8 cellular contexts compared by ENCODE assay signal in the genomic region with DNA sequence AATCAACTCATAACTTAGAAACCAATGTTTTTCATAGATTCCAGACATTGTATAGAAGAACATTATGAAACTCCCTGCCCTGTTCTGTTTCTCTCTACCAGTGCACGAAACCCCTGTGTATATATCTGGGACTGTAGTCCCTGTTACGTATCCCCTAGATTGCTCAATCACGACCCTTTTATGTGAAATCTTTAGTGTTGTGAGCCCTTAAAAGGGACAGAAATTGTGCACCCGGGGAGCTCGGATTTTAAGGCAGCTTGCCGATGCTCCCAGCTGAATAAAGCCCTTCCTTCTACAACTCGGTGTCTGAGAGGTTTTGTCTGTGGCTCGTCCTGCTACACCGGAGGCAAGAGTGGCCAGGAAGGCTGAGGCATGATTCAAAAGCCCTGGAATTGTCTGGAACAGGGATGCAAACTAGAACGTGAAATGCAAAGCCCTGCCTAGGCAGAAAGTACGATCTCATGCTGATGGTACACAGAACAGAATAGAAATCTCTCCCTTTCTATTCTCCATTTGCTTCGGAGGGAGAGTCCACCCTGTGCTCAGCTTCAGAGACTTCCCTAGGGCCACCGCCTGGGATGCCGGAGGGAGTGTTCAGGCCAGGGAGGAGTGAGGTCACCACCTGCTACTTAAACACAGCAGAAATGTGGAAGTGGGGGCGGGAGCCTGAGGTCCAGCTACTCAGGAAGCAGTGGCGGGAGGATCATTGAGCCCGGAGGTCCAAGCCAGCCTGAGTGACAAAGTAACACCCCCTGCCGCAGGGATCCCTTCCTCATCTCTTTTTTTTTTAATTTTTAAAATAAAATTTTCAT. TPM values are rescaled to one million over a fixed set of nuclear protein-coding genes. Genes with fewer than 3 reads are reported as not detected.
A peak's percentile ranks its signal among the peaks of the same experiment; 100 is the strongest.
DNase-seq lines count a peak whose midpoint lies in the region; ATAC-seq, FAIRE-seq and TF ChIP-seq lines count a peak whose summit lies in the region.

No MANE protein-coding gene starts in this region.

- in situ Hi-C loops in HAP-1 (cut with MboI; ENCODE audit: low sequenced_read_pairs), result no loop called here

- H3K27me3 ChIP-seq in HAP-1 (ENCODE audit: low read depth), result no peaks in the 10 kb centered on the region

- intact Hi-C loops in Right ventricle myocardium superior (cut with DNase I) (no loop called here), posterior vena cava (cut with DNase I) (no loop called here)

- H3K36me3 ChIP-seq in HAP-1 (replicated peaks), result peaks cover 10% of the 10 kb centered on the region

- H3K9me3 ChIP-seq in HAP-1, result no peaks in the 10 kb centered on the region

- peak overlapping the region; percentile 61 for H3K4me3 ChIP-seq in HAP-1
- peak overlapping the region; percentile 78 for H3K4me3 ChIP-seq in WI38 (ENCODE audit: low read depth, low read length)

- no peak for FAIRE-seq in GM12892 (lab: Jason Lieb, UNC)

- no peak for TF ChIP-seq POLR2A in GM12892 (IDR thresholded peaks at IDR 0.05; ENCODE audit: low read depth, low read length)

- ATAC-seq in Right ventricle myocardium superior (ENCODE audit: poor library complexity), result peak; percentile 54

- peak; percentile 13 for DNase-seq in A172 (ENCODE audit: low spot score)
- no peak for DNase-seq in HAP-1 (ENCODE audit: low spot score in 2 of 2)
- DNase-seq in Right ventricle myocardium superior, result peak; percentile 72
- DNase-seq in posterior vena cava (ENCODE audit: low spot score), result peak; percentile 85
- no peak for DNase-seq in H4 (ENCODE audit: low spot score)
- DNase-seq in GM12892 (ENCODE audit: insufficient read length), result no peak
- no peak for DNase-seq in foreskin melanocyte

- no peak for TF ChIP-seq CTCF in WI38 (IDR thresholded peaks at IDR 0.05; ENCODE audit: low read depth, low read length)

- H3K4me1 ChIP-seq in HAP-1, result no peaks in the 10 kb centered on the region

RNA-seq across cellular contexts. Expression of a gene that starts 0.8 kb away (rescaled TPM):
- 6.6 and 7.8 TPM in 2 replicates for total RNA-seq in A172 (2014; rRNA removed; shearing (Covaris generic))
- total RNA-seq in Right ventricle myocardium superior (1.7 TPM), posterior vena cava (1 to 10 TPM; 2.6 to 3.2 TPM)
- total RNA-seq in H4 (2014; rRNA removed; shearing (Covaris generic)), result 7.3 and 7.6 TPM in 2 replicates
- polyA plus RNA-seq in GM12892 (2012; ENCODE audit: missing spikeins), result 1.8 TPM

RNA-seq across cellular contexts. Expression of a gene that starts 26.6 kb away (rescaled TPM):
- 3.8 and 5.8 TPM in 2 replicates for total RNA-seq in A172 (2014; rRNA removed; shearing (Covaris generic))
- 7.7 TPM for total RNA-seq in Right ventricle myocardium superior
- total RNA-seq in posterior vena cava, result 1 to 10 TPM; 7.5 to 8.2 TPM
- total RNA-seq in H4 (2014; rRNA removed; shearing (Covaris generic)), result 5.0 and 6.8 TPM in 2 replicates
- polyA plus RNA-seq in GM12892 (2012; ENCODE audit: missing spikeins), result 0.68 TPM

RNA-seq across cellular contexts. Expression of a gene that starts 38.7 kb away (rescaled TPM):
- 10.7 and 12.0 TPM in 2 replicates for total RNA-seq in A172 (2014; rRNA removed; shearing (Covaris generic))
- 4.7 TPM for total RNA-seq in Right ventricle myocardium superior
- total RNA-seq in posterior vena cava, result 1 to 10 TPM; 6.4 to 9.7 TPM
- 15.5 and 17.1 TPM in 2 replicates for total RNA-seq in H4 (2014; rRNA removed; shearing (Covaris generic))
- polyA plus RNA-seq in GM12892 (2012; ENCODE audit: missing spikeins), result 7.0 TPM

Comparison
In these comparisons a context has a peak if more than half of its experiments do, and no peak if none do; other contexts are left out.
1. DNase-seq: peak in A172 (single experiment), Right ventricle myocardium superior (single experiment) and posterior vena cava (single experiment); none in HAP-1 (0 of 2), H4 (single experiment), GM12892 (single experiment) and foreskin melanocyte (single experiment).